9 cellular contexts compared by ENCODE assay signal in the genomic region with DNA sequence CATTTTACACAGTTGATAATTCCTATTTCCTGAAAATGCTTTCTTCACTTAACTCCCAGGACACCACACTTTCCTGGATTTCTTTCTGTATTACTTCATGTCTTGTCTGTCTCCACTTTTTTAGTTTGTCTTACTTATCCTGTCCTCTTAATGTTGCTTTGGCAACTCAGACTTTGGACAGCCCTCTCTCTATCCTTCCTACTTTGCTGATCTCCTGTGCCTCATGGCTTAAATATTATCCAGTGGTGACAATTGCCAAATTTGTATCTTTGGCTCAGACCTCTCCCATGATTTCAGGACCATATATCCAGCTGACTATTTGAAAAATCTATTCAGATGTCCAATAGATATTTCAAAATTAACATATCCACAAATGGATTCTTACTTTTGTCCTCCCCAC.
"Had no signal": no experiment of that assay in that cellular context is flagged by ENCODE, and none has a peak within 500 bp of the region (broad histone marks: within the 10 kb centered on the region; RNA-seq: fewer than 3 reads in every experiment).

No MANE protein-coding gene starts in this region.

- H3K36me3 ChIP-seq: HAP-1 had no signal

- ATAC-seq: HCT116 had no signal

- H3K27ac ChIP-seq: GM23248, HL-60 had no signal

- H3K4me3 ChIP-seq: GM23248, HAP-1 had no signal

- H3K9ac ChIP-seq: GM23248 had no signal

- H3K9me3 ChIP-seq: HAP-1 had no signal

- FAIRE-seq: H1 had no signal

- H2AFZ ChIP-seq: GM23248 had no signal

- DNase-seq: GM23248, H7, HFFc6, IMR-90, KBM-7 had no signal

- H3K4me1 ChIP-seq: HAP-1 had no signal
